ENCODE assay signal across 25 cellular contexts in the genomic region with DNA sequence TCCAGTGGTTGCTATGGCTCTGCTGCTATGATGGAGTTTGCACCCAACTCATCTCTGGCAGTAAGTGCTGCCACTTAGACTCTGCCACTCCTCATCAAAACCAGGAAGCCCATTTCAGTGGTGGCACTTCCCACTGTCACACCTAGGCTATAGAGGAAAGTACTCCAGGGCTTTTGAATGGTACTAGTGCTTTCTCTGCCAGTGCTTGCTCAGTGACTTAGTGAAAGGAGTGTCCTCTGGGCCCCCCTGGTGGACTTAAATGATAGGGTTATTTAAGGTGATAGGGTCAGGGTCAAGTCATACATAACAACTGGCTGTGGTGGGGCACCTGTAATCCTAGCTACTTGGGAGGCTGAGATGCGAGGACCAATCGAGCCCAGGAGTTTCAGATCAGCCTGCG. TPM values are rescaled to one million over a fixed set of nuclear protein-coding genes. Genes with fewer than 3 reads are reported as not detected.
DNase-seq lines count a peak whose midpoint lies in the region; ATAC-seq and TF ChIP-seq lines count a peak whose summit lies in the region.
"Had no signal": no experiment of that assay in that cellular context is flagged by ENCODE, and none has a peak within 500 bp of the region (broad histone marks: within the 10 kb centered on the region; RNA-seq: fewer than 3 reads in every experiment).

No MANE protein-coding gene starts in this region.

- H3K9ac ChIP-seq in KMS-11: no peak overlapping the region
- H3K9ac ChIP-seq: BLaER1 treated with 17β-estradiol and CSF1 and Interleukin-3, amounts not matched to agents 10 nM and 100 nM had no signal

- H3K36me3 Mint-ChIP-seq in activated naive CD4-positive, alpha-beta T cell treated with anti-CD3 and anti-CD28 coated beads, Interleukin-2, amount 10 ng/mL, durations not matched to agents 7 days and 5 days: no peaks in the 10 kb centered on the region
- no peaks in the 10 kb centered on the region for H3K36me3 Mint-ChIP-seq in effector memory CD8-positive, alpha-beta T cell (ENCODE audit: insufficient read depth)
- peaks cover 7 to 37% (median 23%) of the 10 kb centered on the region in 3 donors for H3K36me3 Mint-ChIP-seq in naive thymus-derived CD8-positive, alpha-beta T cell
- no peaks in the 10 kb centered on the region for H3K36me3 Mint-ChIP-seq in activated T-helper 1 cell treated with anti-CD3 and anti-CD28 coated beads, Interleukin-12 subunit alpha, Interleukin-12 subunit beta, Interleukin-2, Interleukin-4 antibody, amounts not matched to agents 30 ng/mL and 10 ng/mL and 1 ng/mL, durations not matched to agents 14 hours and 24 hours and 36 hours (ENCODE audit: low read depth)

- no peaks in the 10 kb centered on the region for H3K4me1 ChIP-seq in KMS-11 (ENCODE audit: low read depth, poor library complexity, severe bottlenecking)
- H3K4me1 ChIP-seq: BLaER1 treated with 17β-estradiol and CSF1 and Interleukin-3, amounts not matched to agents 10 nM and 100 nM; suprapubic skin; vagina had no signal

- peaks cover 3% of the 10 kb centered on the region for H3K9me3 Mint-ChIP-seq in activated naive CD4-positive, alpha-beta T cell treated with anti-CD3 and anti-CD28 coated beads, Interleukin-2, amount 10 ng/mL, durations not matched to agents 7 days and 5 days
- H3K9me3 Mint-ChIP-seq in effector memory CD8-positive, alpha-beta T cell: no peaks in the 10 kb centered on the region
- H3K9me3 Mint-ChIP-seq in naive thymus-derived CD8-positive, alpha-beta T cell: peaks cover 0 to 8% (median 0%) of the 10 kb centered on the region in 9 donors
- no peaks in the 10 kb centered on the region for H3K9me3 Mint-ChIP-seq in activated T-helper 1 cell treated with anti-CD3 and anti-CD28 coated beads, Interleukin-12 subunit alpha, Interleukin-12 subunit beta, Interleukin-2, Interleukin-4 antibody, amounts not matched to agents 30 ng/mL and 10 ng/mL and 1 ng/mL, durations not matched to agents 14 hours and 24 hours and 36 hours
- H3K9me3 Mint-ChIP-seq: activated CD4-positive, alpha-beta T cell treated with anti-CD3 and anti-CD28 coated beads, Interleukin-2, amount 10 ng/mL, durations not matched to agents 24 days and 14 days; activated T-helper 17 cell treated with anti-CD3 and anti-CD28 coated beads, Interleukin-2, amount 50 U/mL, for 72 hours had no signal

- no peak overlapping the region for H3K27ac ChIP-seq in KMS-11
- H3K27ac ChIP-seq: BLaER1 treated with 17β-estradiol and CSF1 and Interleukin-3, amounts not matched to agents 10 nM and 100 nM; ovary; SJCRH30; suprapubic skin; vagina had no signal

- H3K4me3 Mint-ChIP-seq in activated naive CD4-positive, alpha-beta T cell treated with anti-CD3 and anti-CD28 coated beads, Interleukin-2, amount 10 ng/mL, durations not matched to agents 7 days and 5 days: no peak overlapping the region
- no peak overlapping the region for H3K4me3 Mint-ChIP-seq in effector memory CD8-positive, alpha-beta T cell
- no peak overlapping the region for H3K4me3 Mint-ChIP-seq in naive thymus-derived CD8-positive, alpha-beta T cell
- H3K4me3 Mint-ChIP-seq in activated T-helper 1 cell treated with anti-CD3 and anti-CD28 coated beads, Interleukin-12 subunit alpha, Interleukin-12 subunit beta, Interleukin-2, Interleukin-4 antibody, amounts not matched to agents 30 ng/mL and 10 ng/mL and 1 ng/mL, durations not matched to agents 14 hours and 24 hours and 36 hours: no peak overlapping the region
- H3K4me3 Mint-ChIP-seq: activated CD4-positive, alpha-beta T cell treated with anti-CD3 and anti-CD28 coated beads, Interleukin-2, amount 10 ng/mL, durations not matched to agents 24 days and 14 days; activated T-helper 17 cell treated with anti-CD3 and anti-CD28 coated beads, Interleukin-2, amount 50 U/mL, for 72 hours; nephron; T-cell had no signal

- no peaks in the 10 kb centered on the region for H3K27me3 ChIP-seq in KMS-11 (ENCODE audit: insufficient read depth, low read depth)
- H3K27me3 ChIP-seq: BLaER1 treated with 17β-estradiol and CSF1 and Interleukin-3, amounts not matched to agents 10 nM and 100 nM; ovary; SJCRH30; suprapubic skin; vagina had no signal

- H3K79me2 ChIP-seq in KMS-11 (ENCODE audit: insufficient read depth, low read depth): no peaks in the 10 kb centered on the region

- peaks cover 5% of the 10 kb centered on the region for H3K27me3 Mint-ChIP-seq in activated naive CD4-positive, alpha-beta T cell treated with anti-CD3 and anti-CD28 coated beads, Interleukin-2, amount 10 ng/mL, durations not matched to agents 7 days and 5 days
- H3K27me3 Mint-ChIP-seq in effector memory CD8-positive, alpha-beta T cell: no peaks in the 10 kb centered on the region
- no peaks in the 10 kb centered on the region for H3K27me3 Mint-ChIP-seq in naive thymus-derived CD8-positive, alpha-beta T cell
- H3K27me3 Mint-ChIP-seq in activated T-helper 1 cell treated with anti-CD3 and anti-CD28 coated beads, Interleukin-12 subunit alpha, Interleukin-12 subunit beta, Interleukin-2, Interleukin-4 antibody, amounts not matched to agents 30 ng/mL and 10 ng/mL and 1 ng/mL, durations not matched to agents 14 hours and 24 hours and 36 hours (ENCODE audit: insufficient read depth): peaks cover 14% of the 10 kb centered on the region
- H3K27me3 Mint-ChIP-seq: activated T-helper 17 cell treated with anti-CD3 and anti-CD28 coated beads, Interleukin-2, amount 50 U/mL, for 72 hours; T-cell had no signal

- no peak overlapping the region for H3K4me3 ChIP-seq in KMS-11 (IDR thresholded peaks at IDR 0.05; ENCODE audit: insufficient read depth, low read depth, low read length)
- H3K4me3 ChIP-seq: BLaER1 treated with 17β-estradiol and CSF1 and Interleukin-3, amounts not matched to agents 10 nM and 100 nM; ovary; SJCRH30; suprapubic skin; vagina had no signal

- no peaks in the 10 kb centered on the region for H3K36me3 ChIP-seq in KMS-11 (ENCODE audit: insufficient read depth)
- H3K36me3 ChIP-seq: ovary, SJCRH30, vagina had no signal

- H3K27ac Mint-ChIP-seq in activated naive CD4-positive, alpha-beta T cell treated with anti-CD3 and anti-CD28 coated beads, Interleukin-2, amount 10 ng/mL, durations not matched to agents 7 days and 5 days: no peak overlapping the region
- H3K27ac Mint-ChIP-seq in effector memory CD8-positive, alpha-beta T cell: no peak overlapping the region
- no peak overlapping the region for H3K27ac Mint-ChIP-seq in naive thymus-derived CD8-positive, alpha-beta T cell
- no peak overlapping the region for H3K27ac Mint-ChIP-seq in activated T-helper 1 cell treated with anti-CD3 and anti-CD28 coated beads, Interleukin-12 subunit alpha, Interleukin-12 subunit beta, Interleukin-2, Interleukin-4 antibody, amounts not matched to agents 30 ng/mL and 10 ng/mL and 1 ng/mL, durations not matched to agents 14 hours and 24 hours and 36 hours
- H3K27ac Mint-ChIP-seq: activated CD4-positive, alpha-beta T cell treated with anti-CD3 and anti-CD28 coated beads, Interleukin-2, amount 10 ng/mL, durations not matched to agents 24 days and 14 days; activated T-helper 17 cell treated with anti-CD3 and anti-CD28 coated beads, Interleukin-2, amount 50 U/mL, for 72 hours; nephron; T-cell had no signal

- intact Hi-C loops in activated T-helper 1 cell treated with anti-CD3 and anti-CD28 coated beads, Interleukin-12 subunit alpha, Interleukin-12 subunit beta, Interleukin-2, Interleukin-4 antibody, amounts not matched to agents 30 ng/mL and 10 ng/mL and 1 ng/mL, durations not matched to agents 14 hours and 24 hours and 36 hours (cut with micrococcal nuclease): no loop called here
- intact Hi-C loops in sciatic nerve (cut with DNase I): no loop called here

- H3K4me2 ChIP-seq in KMS-11: no peak overlapping the region
- H3K4me2 ChIP-seq: BLaER1 treated with 17β-estradiol and CSF1 and Interleukin-3, amounts not matched to agents 10 nM and 100 nM had no signal

- no peaks in the 10 kb centered on the region for H4K20me1 ChIP-seq in KMS-11 (ENCODE audit: insufficient read depth)
- H4K20me1 ChIP-seq: BLaER1 treated with 17β-estradiol and CSF1 and Interleukin-3, amounts not matched to agents 10 nM and 100 nM had no signal

- CTCF ChIA-PET in activated naive CD4-positive, alpha-beta T cell treated with anti-CD3 and anti-CD28 coated beads, Interleukin-2, amount 10 ng/mL, durations not matched to agents 7 days and 5 days (lab: Charles Lee): interaction anchor here (1.0 kb wide), 1 partner anchor 71 kb away, joined by 5 read pairs; no protein-coding TSS in a partner anchor

- H3K4me1 Mint-ChIP-seq in activated naive CD4-positive, alpha-beta T cell treated with anti-CD3 and anti-CD28 coated beads, Interleukin-2, amount 10 ng/mL, durations not matched to agents 7 days and 5 days: no peaks in the 10 kb centered on the region
- H3K4me1 Mint-ChIP-seq in effector memory CD8-positive, alpha-beta T cell (ENCODE audit: low read depth in 2 of 2): no peaks in the 10 kb centered on the region
- H3K4me1 Mint-ChIP-seq in naive thymus-derived CD8-positive, alpha-beta T cell: peaks cover 0 to 25% (median 11%) of the 10 kb centered on the region in 4 donors
- no peaks in the 10 kb centered on the region for H3K4me1 Mint-ChIP-seq in activated T-helper 1 cell treated with anti-CD3 and anti-CD28 coated beads, Interleukin-12 subunit alpha, Interleukin-12 subunit beta, Interleukin-2, Interleukin-4 antibody, amounts not matched to agents 30 ng/mL and 10 ng/mL and 1 ng/mL, durations not matched to agents 14 hours and 24 hours and 36 hours (ENCODE audit: low read depth)
- H3K4me1 Mint-ChIP-seq: activated CD4-positive, alpha-beta T cell treated with anti-CD3 and anti-CD28 coated beads, Interleukin-2, amount 10 ng/mL, durations not matched to agents 24 days and 14 days; activated T-helper 17 cell treated with anti-CD3 and anti-CD28 coated beads, Interleukin-2, amount 50 U/mL, for 72 hours; nephron had no signal

- DNase-seq in activated naive CD4-positive, alpha-beta T cell treated with anti-CD3 and anti-CD28 coated beads, Interleukin-2, amount 10 ng/mL, durations not matched to agents 7 days and 5 days: peak; percentile 35
- no peak for DNase-seq in activated naive CD4-positive, alpha-beta T cell (lab: John Stamatoyannopoulos, UW)
- DNase-seq in effector memory CD8-positive, alpha-beta T cell: peak in 1 of 3 experiments; percentile 12
- peak in 2 of 10 donors; percentile 14 to 18 for DNase-seq in naive thymus-derived CD8-positive, alpha-beta T cell
- no peak for DNase-seq in activated T-helper 1 cell treated with anti-CD3 and anti-CD28 coated beads, Interleukin-12 subunit alpha, Interleukin-12 subunit beta, Interleukin-2, Interleukin-4 antibody, amounts not matched to agents 30 ng/mL and 10 ng/mL and 1 ng/mL, durations not matched to agents 14 hours and 24 hours and 36 hours (ENCODE audit: low spot score)
- DNase-seq in sciatic nerve (ENCODE audit: low spot score): no peak
- DNase-seq: activated CD4-positive, alpha-beta T cell treated with anti-CD3 and anti-CD28 coated beads, Interleukin-2, amount 10 ng/mL, durations not matched to agents 24 days and 14 days; DMS153; GOT3; Kasumi-1; midbrain; NCI-H187; NCI-H226; ovary; PC-3; SJCRH30 had no signal

- no peak overlapping the region for H2AFZ ChIP-seq in KMS-11 (ENCODE audit: low read depth)

- peak; percentile 32; the same call in 1 of the 2 replicates for TF ChIP-seq CTCF in KMS-11 (conservative IDR thresholded peaks at IDR 0.05; ENCODE audit: low read depth, low read length)

- POLR2A ChIA-PET in naive thymus-derived CD8-positive, alpha-beta T cell (lab: Charles Lee): no interaction called here

- ATAC-seq in effector memory CD8-positive, alpha-beta T cell (replicated peaks): peak; percentile 44
- peak; percentile 36 to 67 for ATAC-seq in naive thymus-derived CD8-positive, alpha-beta T cell
- ATAC-seq in sciatic nerve: no peak
- ATAC-seq in HG02678 (IDR thresholded peaks at IDR 0.05; ENCODE audit: unreplicated experiment): no peak
- ATAC-seq: activated T-helper 17 cell treated with anti-CD3 and anti-CD28 coated beads, Interleukin-2, amount 50 U/mL, for 72 hours; PC-3 had no signal

RNA-seq across cellular contexts. Expression of gene FITM2, which starts 22.8 kb away (rescaled TPM):
- 1 to 10 TPM; 7.1 to 8.1 TPM for total RNA-seq in naive thymus-derived CD8-positive, alpha-beta T cell
- polyA plus RNA-seq in naive thymus-derived CD8-positive, alpha-beta T cell: 1 to 10 TPM in 2 of 3 donors, under 1 TPM in 1; 0.72 to 2.4 (median 1.2) TPM
- total RNA-seq in activated T-helper 1 cell treated with anti-CD3 and anti-CD28 coated beads, Interleukin-12 subunit alpha, Interleukin-12 subunit beta, Interleukin-2, Interleukin-4 antibody, amounts not matched to agents 30 ng/mL and 10 ng/mL and 1 ng/mL, durations not matched to agents 14 hours and 24 hours and 36 hours: 2.2 TPM in 2 replicates
- 7.5 TPM for total RNA-seq in sciatic nerve

RNA-seq across cellular contexts. Expression of gene GDAP1L1, which starts 41.1 kb away (rescaled TPM):
- total RNA-seq in naive thymus-derived CD8-positive, alpha-beta T cell: not detected
- not detected for polyA plus RNA-seq in naive thymus-derived CD8-positive, alpha-beta T cell
- 0.08 TPM in 1 of 2 replicates, not detected in the other for total RNA-seq in activated T-helper 1 cell treated with anti-CD3 and anti-CD28 coated beads, Interleukin-12 subunit alpha, Interleukin-12 subunit beta, Interleukin-2, Interleukin-4 antibody, amounts not matched to agents 30 ng/mL and 10 ng/mL and 1 ng/mL, durations not matched to agents 14 hours and 24 hours and 36 hours
- not detected for total RNA-seq in sciatic nerve
- total RNA-seq: activated CD4-positive, alpha-beta T cell treated with anti-CD3 and anti-CD28 coated beads, Interleukin-2, amount 10 ng/mL, durations not matched to agents 24 days and 14 days; activated T-helper 17 cell treated with anti-CD3 and anti-CD28 coated beads, Interleukin-2, amount 50 U/mL, for 72 hours; glomerular endothelial cell; PC-3; SJCRH30; suprapubic skin; T-cell; vagina had no signal

RNA-seq across cellular contexts. Expression of gene R3HDML, which starts 48.6 kb away (rescaled TPM):
- total RNA-seq in naive thymus-derived CD8-positive, alpha-beta T cell: not detected
- not detected for polyA plus RNA-seq in naive thymus-derived CD8-positive, alpha-beta T cell
- total RNA-seq in activated T-helper 1 cell treated with anti-CD3 and anti-CD28 coated beads, Interleukin-12 subunit alpha, Interleukin-12 subunit beta, Interleukin-2, Interleukin-4 antibody, amounts not matched to agents 30 ng/mL and 10 ng/mL and 1 ng/mL, durations not matched to agents 14 hours and 24 hours and 36 hours: not detected in 2 replicates
- not detected for total RNA-seq in sciatic nerve
- total RNA-seq: activated CD4-positive, alpha-beta T cell treated with anti-CD3 and anti-CD28 coated beads, Interleukin-2, amount 10 ng/mL, durations not matched to agents 24 days and 14 days; activated T-helper 17 cell treated with anti-CD3 and anti-CD28 coated beads, Interleukin-2, amount 50 U/mL, for 72 hours; glomerular endothelial cell; ovary; PC-3; SJCRH30; suprapubic skin; T-cell; vagina had no signal
- polyA plus RNA-seq: ovary had no signal

Comparison
In these comparisons a context has a peak if more than half of its experiments do, and no peak if none do; other contexts are left out.
1. ATAC-seq: peak in effector memory CD8-positive, alpha-beta T cell (single experiment) and naive thymus-derived CD8-positive, alpha-beta T cell (2 of 2); none in sciatic nerve (single experiment) and HG02678 (single experiment).